Comparison of ENCODE assay signal across 12 cellular contexts in the genomic region with DNA sequence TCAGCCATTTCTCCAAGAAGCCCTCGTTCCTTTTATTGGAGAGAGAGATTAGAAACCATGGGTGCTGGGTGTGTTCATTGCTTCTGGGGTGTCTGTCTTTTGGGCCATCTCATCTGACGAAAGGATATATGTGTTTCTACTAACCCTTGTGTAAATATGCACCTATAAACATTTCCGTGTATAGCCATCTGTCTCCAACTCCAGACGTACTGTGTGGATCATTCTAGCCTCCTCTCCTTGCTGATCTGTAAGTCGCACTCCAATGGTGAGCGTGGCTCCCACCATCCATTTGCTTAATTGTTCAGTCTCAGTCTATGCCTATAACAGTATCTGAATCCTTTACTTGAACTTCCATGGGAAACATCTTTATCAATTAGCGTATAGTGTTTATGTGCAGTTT. TPM values are rescaled to one million over a fixed set of nuclear protein-coding genes. Genes with fewer than 3 reads are reported as not detected.
A peak's percentile ranks its signal among the peaks of the same experiment; 100 is the strongest.
DNase-seq lines count a peak whose midpoint lies in the region; ATAC-seq and TF ChIP-seq lines count a peak whose summit lies in the region.
"Had no signal": no experiment of that assay in that cellular context is flagged by ENCODE, and none has a peak within 500 bp of the region (broad histone marks: within the 10 kb centered on the region; RNA-seq: fewer than 3 reads in every experiment).

No MANE protein-coding gene starts in this region.

- in situ Hi-C loops in IMR-90 (cut with MboI; ENCODE audit: low sequenced_read_pairs), result no loop called here

- H3K4me3 Mint-ChIP-seq in T-helper 2 cell treated with Interferon-gamma antibody and Interleukin-4, amounts not matched to agents 5 μg/mL and 100 μg/mL, for 36 hours, result peak overlapping the region; percentile 93
- peak overlapping the region; percentile 95 for H3K4me3 Mint-ChIP-seq in activated naive CD8-positive, alpha-beta T cell
- peak overlapping the region; percentile 97 for H3K4me3 Mint-ChIP-seq in neural crest cell

- H3K9me3 ChIP-seq in IMR-90 (ENCODE audit: control insufficient read depth, insufficient read depth, low read length) (no peaks in the 10 kb centered on the region), tibial artery (no peaks in the 10 kb centered on the region)
- H3K9me3 ChIP-seq: ascending aorta had no signal

- no peak overlapping the region for H3K56ac ChIP-seq in IMR-90 (ENCODE audit: extremely low read depth, insufficient read depth, low read length)

- no TSS peak for BruUV-seq in IMR-90 (replicated peaks; lab: Mats Ljungman, UMichigan)

- H2AK9ac ChIP-seq in IMR-90 (replicated peaks; ENCODE audit: low read depth, low read length, poor library complexity), result no peak overlapping the region

- peaks cover 21% of the 10 kb centered on the region for H3K4me1 Mint-ChIP-seq in T-helper 2 cell treated with Interferon-gamma antibody and Interleukin-4, amounts not matched to agents 5 μg/mL and 100 μg/mL, for 36 hours (ENCODE audit: low read depth)
- H3K4me1 Mint-ChIP-seq in activated naive CD8-positive, alpha-beta T cell (ENCODE audit: low read depth), result peaks cover 29% of the 10 kb centered on the region
- peaks cover 27% of the 10 kb centered on the region for H3K4me1 Mint-ChIP-seq in neural crest cell

- no peak overlapping the region for H2BK15ac ChIP-seq in IMR-90 (ENCODE audit: low read depth, low read length)

- H2BK120ac ChIP-seq in IMR-90 (ENCODE audit: low read depth, low read length), result no peak overlapping the region

- H3K27me3 Mint-ChIP-seq in T-helper 2 cell treated with Interferon-gamma antibody and Interleukin-4, amounts not matched to agents 5 μg/mL and 100 μg/mL, for 36 hours (ENCODE audit: low read depth), result no peaks in the 10 kb centered on the region
- H3K27me3 Mint-ChIP-seq in activated naive CD8-positive, alpha-beta T cell, result no peaks in the 10 kb centered on the region
- H3K27me3 Mint-ChIP-seq in neural crest cell (ENCODE audit: low read depth), result no peaks in the 10 kb centered on the region

- H3K9me1 ChIP-seq in IMR-90 (ENCODE audit: insufficient read depth, low read length), result peaks cover 11% of the 10 kb centered on the region

- H3K9ac ChIP-seq in IMR-90 (ENCODE audit: low read depth, low read length), result no peak overlapping the region

- no peaks in the 10 kb centered on the region for H3K27me3 ChIP-seq in IMR-90 (ENCODE audit: control insufficient read depth, insufficient read depth, low read length)
- no peaks in the 10 kb centered on the region for H3K27me3 ChIP-seq in tibial artery
- H3K27me3 ChIP-seq: ascending aorta had no signal

- H3K4ac ChIP-seq in IMR-90 (ENCODE audit: low read depth, low read length), result no peak overlapping the region; the same call in 1 of the 2 replicates

- H3K27ac ChIP-seq in IMR-90 (ENCODE audit: insufficient read depth, low read length) (no peak overlapping the region), tibial artery (no peak overlapping the region)
- H3K27ac ChIP-seq: ascending aorta, RWPE1 had no signal

- TF ChIP-seq POLR2A in IMR-90 (IDR thresholded peaks at IDR 0.05; ENCODE audit: low read depth, low read length), result no peak

- no peak overlapping the region for H2AFZ ChIP-seq in IMR-90 (replicated peaks; ENCODE audit: low read length, poor library complexity)

- H3K36me3 Mint-ChIP-seq in T-helper 2 cell treated with Interferon-gamma antibody and Interleukin-4, amounts not matched to agents 5 μg/mL and 100 μg/mL, for 36 hours (ENCODE audit: low read depth), result peaks cover 17% of the 10 kb centered on the region
- H3K36me3 Mint-ChIP-seq in activated naive CD8-positive, alpha-beta T cell, result peaks cover 14% of the 10 kb centered on the region
- H3K36me3 Mint-ChIP-seq in neural crest cell (ENCODE audit: low read depth), result peaks cover 9% of the 10 kb centered on the region

- no peak overlapping the region for H2BK5ac ChIP-seq in IMR-90 (ENCODE audit: low read depth, low read length, poor library complexity, severe bottlenecking)

- no peak for DNase-seq in T-helper 2 cell treated with Interferon-gamma antibody and Interleukin-4, amounts not matched to agents 5 μg/mL and 100 μg/mL, for 36 hours (ENCODE audit: low spot score)
- DNase-seq in T-helper 2 cell (no peak), IMR-90 (no peak), neural crest cell (ENCODE audit: low read depth, low spot score) (no peak), tibial artery (no peak)
- DNase-seq: NCI-H1417 treated with DMSO at 0.1 percent for 48 hours, WERI-Rb-1 had no signal

- intact Hi-C loops in IMR-90 (cut with micrococcal nuclease), result loop anchor here (2.0 to 10.0 kb wide), 2 partner anchors 111 to 341 kb away; no protein-coding TSS in a partner anchor
- intact Hi-C loops in tibial artery (cut with DNase I; ENCODE audit: low total_unique reads), result loop anchor here (10.0 kb wide), 1 partner anchor 81 kb away; a partner anchor contains a TSS

- POLR2A ChIA-PET in IMR-90 (lab: Charles Lee; ENCODE audit: unreplicated experiment), result no interaction called here

- no peak overlapping the region for H2BK20ac ChIP-seq in IMR-90 (ENCODE audit: low read depth, low read length)

- no peak overlapping the region for H4K5ac ChIP-seq in IMR-90 (ENCODE audit: low read depth, low read length)

- H3K9me3 Mint-ChIP-seq in T-helper 2 cell treated with Interferon-gamma antibody and Interleukin-4, amounts not matched to agents 5 μg/mL and 100 μg/mL, for 36 hours, result no peaks in the 10 kb centered on the region
- no peaks in the 10 kb centered on the region for H3K9me3 Mint-ChIP-seq in activated naive CD8-positive, alpha-beta T cell (ENCODE audit: low read depth)
- peaks cover 2% of the 10 kb centered on the region for H3K9me3 Mint-ChIP-seq in neural crest cell

- H3K4me3 ChIP-seq in IMR-90 (ENCODE audit: insufficient read depth, low read depth, low read length), result no peak overlapping the region
- no peak overlapping the region for H3K4me3 ChIP-seq in tibial artery

- no peak overlapping the region; the same call in 1 of the 2 replicates for H3K4me2 ChIP-seq in IMR-90 (ENCODE audit: low read depth, low read length)

- TF ChIP-seq CTCF in IMR-90 (conservative IDR thresholded peaks at IDR 0.05; ENCODE audit: low read depth, low read length), result no peak
- no peak for TF ChIP-seq CTCF in neural crest cell (conservative IDR thresholded peaks at IDR 0.05)
- TF ChIP-seq CTCF in tibial artery (IDR thresholded peaks at IDR 0.05), result no peak

- H3K79me1 ChIP-seq in IMR-90 (ENCODE audit: low read depth in 1 of 2, low read length in 2 of 2), result peaks cover 20 to 50% of the 10 kb centered on the region in 2 experiments

- H3K36me3 ChIP-seq in IMR-90 (ENCODE audit: control insufficient read depth, insufficient read depth, low read length) (peaks cover 8% of the 10 kb centered on the region), tibial artery (peaks cover 2 to 38% (median 16%) of the 10 kb centered on the region in 3 donors)

- H3K18ac ChIP-seq in IMR-90 (ENCODE audit: low read depth, low read length), result no peak overlapping the region

- 82% methylated on average over 4 of the region's 7 CpGs; no CpG with 5 or more reads in 1 of the 2 experiments for WGBS in IMR-90 (ENCODE audit: extremely low coverage in 2 of 2, insufficient read length in 1 of 2), 2 experiments

- H4K91ac ChIP-seq in IMR-90 (ENCODE audit: insufficient read depth, low read depth, low read length), result no peak overlapping the region

- peaks cover 3% of the 10 kb centered on the region; the same call in 1 of the 2 replicates for H3K4me1 ChIP-seq in IMR-90 (ENCODE audit: control insufficient read depth, insufficient read depth, low read length)
- peaks cover 0 to 18% (median 8%) of the 10 kb centered on the region in 4 donors for H3K4me1 ChIP-seq in tibial artery

- no peak for TF ChIP-seq RAD21 in IMR-90 (IDR thresholded peaks at IDR 0.05; ENCODE audit: low read length)

- H3K14ac ChIP-seq in IMR-90 (replicated peaks; ENCODE audit: low read depth, low read length), result no peak overlapping the region

- peak overlapping the region; percentile 65; the same call in 1 of the 2 replicates for H3K23ac ChIP-seq in IMR-90 (ENCODE audit: low read depth, low read length)

- no peak for ATAC-seq in IMR-90 (ENCODE audit: low read depth)
- ATAC-seq in GM21576 (IDR thresholded peaks at IDR 0.05; ENCODE audit: unreplicated experiment), result no peak
- ATAC-seq in HG03469 (IDR thresholded peaks at IDR 0.05; ENCODE audit: unreplicated experiment), result no peak

- H4K20me1 ChIP-seq in IMR-90 (ENCODE audit: insufficient read depth, low read length), result peaks cover 3% of the 10 kb centered on the region; the same call in 1 of the 2 replicates

- no peak overlapping the region for H3K27ac Mint-ChIP-seq in T-helper 2 cell treated with Interferon-gamma antibody and Interleukin-4, amounts not matched to agents 5 μg/mL and 100 μg/mL, for 36 hours
- no peak overlapping the region for H3K27ac Mint-ChIP-seq in activated naive CD8-positive, alpha-beta T cell
- no peak overlapping the region for H3K27ac Mint-ChIP-seq in neural crest cell (ENCODE audit: unreplicated experiment)

- dilution Hi-C loops in IMR-90 (cut with HindIII; ENCODE audit: low sequenced_read_pairs, unreplicated experiment), result no loop called here

- no peak overlapping the region for H4K8ac ChIP-seq in IMR-90 (ENCODE audit: low read depth in 2 of 2, low read length in 2 of 2)

- CTCF ChIA-PET in IMR-90 (lab: Yijun Ruan, JAX), result no interaction called here

- H2AK5ac ChIP-seq in IMR-90 (ENCODE audit: low read depth, low read length), result no peak overlapping the region

TF ChIP-seq in IMR-90, 13 proteins besides CTCF, POLR2A, EP300 and RAD21:
- no peak for TF ChIP-seq RCOR1 (IDR thresholded peaks at IDR 0.05; ENCODE audit: insufficient replicate concordance, low read length)
TF ChIP-seq in IMR-90: peak in this region for 0.

RNA-seq across cellular contexts. Expression of a gene that starts 1.8 kb away (rescaled TPM):
- total RNA-seq in IMR-90 (2012; rRNA removed), result 21.0 and 25.0 TPM in 2 replicates
- 37.8 and 38.0 TPM in 2 replicates for polyA plus RNA-seq in IMR-90 (2012; rRNA removed)
- polyA plus RNA-seq in IMR-90 (2012; cell fraction: cytosol; rRNA removed), result 25.3 and 38.3 TPM in 2 replicates
- 32.7 and 71.5 TPM in 2 replicates for polyA plus RNA-seq in IMR-90 (2012; cell fraction: nucleus; rRNA removed; ENCODE audit: low replicate concordance)
- total RNA-seq in neural crest cell, result 47.0 and 50.7 TPM in 2 replicates

RNA-seq across cellular contexts. Expression of a gene that starts 47.6 kb away (rescaled TPM):
- total RNA-seq in IMR-90 (2012; rRNA removed), result 38.7 and 72.8 TPM in 2 replicates
- polyA plus RNA-seq in IMR-90 (2012; rRNA removed), result 103 and 130 TPM in 2 replicates
- polyA plus RNA-seq in IMR-90 (2012; cell fraction: cytosol; rRNA removed), result 55.2 and 96.9 TPM in 2 replicates
- 22.7 and 54.6 TPM in 2 replicates for polyA plus RNA-seq in IMR-90 (2012; cell fraction: nucleus; rRNA removed; ENCODE audit: low replicate concordance)
- 140 and 144 TPM in 2 replicates for total RNA-seq in neural crest cell
